ENCODE assay signal across 17 cellular contexts in the genomic region with DNA sequence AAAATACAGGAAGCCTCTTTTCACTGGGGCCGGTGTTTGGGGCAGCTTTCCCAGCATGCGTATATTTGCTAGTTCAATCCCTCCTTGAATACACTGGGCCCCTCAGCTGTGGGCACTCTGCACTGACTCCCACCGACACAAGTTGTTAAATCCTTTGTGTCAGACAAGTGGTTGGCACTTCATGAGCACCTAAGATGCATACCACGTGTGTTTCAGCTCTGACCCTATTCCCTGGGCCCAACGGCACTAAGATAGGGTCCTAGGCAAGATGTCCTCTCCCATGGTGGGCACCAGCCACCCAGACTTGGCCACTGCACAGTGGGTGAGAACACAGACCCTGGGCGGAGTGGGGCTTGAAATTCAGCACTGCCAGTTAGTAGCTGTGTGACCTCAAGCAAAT.
"Had no signal": no experiment of that assay in that cellular context is flagged by ENCODE, and none has a peak within 500 bp of the region (broad histone marks: within the 10 kb centered on the region; RNA-seq: fewer than 3 reads in every experiment).

No MANE protein-coding gene starts in this region.

- DNase-seq: KBM-7, MG63, NCI-H1092, NCI-H1105 treated with DMSO at 0.1 percent for 48 hours, NCI-H1417 treated with DMSO at 0.1 percent for 48 hours, NCI-H146, NCI-H1694 treated with DMSO at 0.1 percent for 48 hours, NCI-H1930, NCI-H2081, NCI-H2107, NCI-H2227 treated with DMSO at 0.1 percent for 48 hours, NCI-H524, NCI-H69, NCI-H774, PC-3, SHP77 treated with DMSO at 0.1 percent for 48 hours, SJCRH30 had no signal

- H3K36me3 ChIP-seq: MG63, SJCRH30 had no signal

- H3K27ac ChIP-seq: SJCRH30 had no signal

- H3K9me3 ChIP-seq: MG63, SJCRH30 had no signal

- H3K4me3 ChIP-seq: MG63, SJCRH30 had no signal

- H3K27me3 ChIP-seq: MG63, SJCRH30 had no signal
